1 cellular context compared by ENCODE assay signal in genomic region chr5:59039003-59039295, GRCh38.
TF ChIP-seq lines count a peak whose summit lies in the region.

No MANE protein-coding gene starts in this region.

TF ChIP-seq in HCT116, 20 proteins besides CTCF, POLR2A, EP300 and RAD21 (continued from another document):
- TF ChIP-seq REST (IDR thresholded peaks at IDR 0.05; ENCODE audit: low read depth): no peak
- no peak for TF ChIP-seq CEBPB (IDR thresholded peaks at IDR 0.05; ENCODE audit: low read depth)
- no peak for TF ChIP-seq ZNF274 (IDR thresholded peaks at IDR 0.05; ENCODE audit: low read depth, low read length)
- no peak for TF ChIP-seq EGR1 (IDR thresholded peaks at IDR 0.05; ENCODE audit: low read depth)
- TF ChIP-seq FOSL1 (IDR thresholded peaks at IDR 0.05; ENCODE audit: low read depth): no peak
- no peak for TF ChIP-seq ELF1 (IDR thresholded peaks at IDR 0.05; ENCODE audit: borderline replicate concordance, low read depth)
